ENCODE assay signal across 19 cellular contexts in the genomic region with DNA sequence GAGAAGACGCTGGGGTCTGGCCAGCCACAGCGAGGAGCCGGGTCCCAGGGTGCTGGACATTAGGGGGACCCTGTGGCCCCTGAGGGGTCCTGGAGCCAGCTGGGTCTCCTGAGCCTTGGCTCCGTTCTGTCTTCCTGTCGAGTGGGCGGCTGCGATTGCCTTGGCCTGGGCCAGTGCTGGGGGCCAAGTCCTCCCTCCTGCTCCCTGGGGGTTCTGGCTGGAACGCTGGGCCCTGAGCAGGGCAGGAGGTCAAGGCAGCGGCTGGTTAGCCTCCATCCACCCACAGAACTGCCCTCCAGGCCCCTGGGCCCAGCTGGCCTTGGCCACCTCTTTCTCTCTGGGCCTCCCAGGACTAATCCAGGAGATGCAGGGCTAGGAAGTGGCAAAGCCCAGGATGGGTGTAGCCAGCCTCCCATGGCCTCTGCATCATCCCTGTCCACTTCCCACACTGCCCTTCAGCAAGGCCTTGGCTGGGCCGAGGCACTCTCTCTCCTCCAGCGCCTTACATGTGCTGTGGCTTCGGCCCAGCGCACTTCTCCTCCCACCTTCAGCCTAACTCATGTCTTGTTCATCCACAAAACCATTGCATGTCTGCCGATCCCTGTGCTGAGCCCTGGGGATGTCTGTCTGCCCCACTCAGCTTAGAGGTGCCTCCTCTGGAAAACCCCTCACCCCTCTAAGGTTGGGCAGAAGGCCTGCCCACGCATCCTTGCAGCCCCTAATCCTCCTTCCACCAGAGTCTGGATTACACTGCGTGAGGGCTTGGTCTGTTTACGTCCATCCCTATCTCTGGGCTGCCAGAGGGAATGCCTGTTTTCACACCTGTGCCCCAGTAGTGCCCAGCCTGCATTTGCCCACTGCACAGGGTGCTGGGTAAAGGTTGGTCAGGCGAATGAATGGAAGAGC. TPM values are rescaled to one million over a fixed set of nuclear protein-coding genes. Genes with fewer than 3 reads are reported as not detected.
A peak's percentile ranks its signal among the peaks of the same experiment; 100 is the strongest.
DNase-seq lines count a peak whose midpoint lies in the region; ATAC-seq and TF ChIP-seq lines count a peak whose summit lies in the region.
"Had no signal": no experiment of that assay in that cellular context is flagged by ENCODE, and none has a peak within 500 bp of the region (broad histone marks: within the 10 kb centered on the region; RNA-seq: fewer than 3 reads in every experiment).

No MANE protein-coding gene starts in this region.

- 70% methylated on average over 15 of the region's 18 CpGs for WGBS in mammary epithelial cell (ENCODE audit: low coverage, missing lambda C conversion rate)
- WGBS in right lobe of liver (ENCODE audit: insufficient coverage, low coverage, low lambda C conversion rate, missing lambda C conversion rate): 60% methylated on average over 1 of the region's 18 CpGs
- 83% methylated on average over 18 of the region's 18 CpGs for WGBS in urinary bladder

- TF ChIP-seq CTCF in breast epithelium (IDR thresholded peaks at IDR 0.05) (no peak), mammary epithelial cell (conservative IDR thresholded peaks at IDR 0.05 in 1 of 2, IDR thresholded peaks at IDR 0.05 in 1 of 2; ENCODE audit: extremely low read depth in 1 of 2, insufficient read depth in 1 of 2, low read depth in 1 of 2, low read length in 2 of 2) (no peak), choroid plexus epithelial cell (conservative IDR thresholded peaks at IDR 0.05; ENCODE audit: low read depth, low read length) (no peak), right lobe of liver (IDR thresholded peaks at IDR 0.05) (no peak)

- no peak for DNase-seq in breast epithelium (ENCODE audit: low spot score in 2 of 2)
- no peak for DNase-seq in mammary epithelial cell
- DNase-seq in choroid plexus epithelial cell (ENCODE audit: low read depth): peak; percentile 30
- DNase-seq in right lobe of liver: peak in 1 of 3 donors; percentile 15
- DNase-seq in hepatic stellate cell (ENCODE audit: low spot score): no peak
- DNase-seq: lower lobe of right lung; NCI-H1436; NCI-H524 treated with DMSO at 0.1 percent for 48 hours; SHP77 treated with DMSO at 0.1 percent for 48 hours; stimulated activated CD4-positive, alpha-beta T cell treated with anti-CD3 and anti-CD28 coated beads, Interleukin-4, amount 100 ng/mL, for 24 hours; T1000 had no signal

- no peaks in the 10 kb centered on the region for H3K36me3 ChIP-seq in breast epithelium
- no peaks in the 10 kb centered on the region for H3K36me3 ChIP-seq in mammary epithelial cell (ENCODE audit: insufficient read depth, low read length)
- no peaks in the 10 kb centered on the region for H3K36me3 ChIP-seq in right lobe of liver
- H3K36me3 ChIP-seq in urinary bladder (ENCODE audit: insufficient read depth): no peaks in the 10 kb centered on the region
- H3K36me3 ChIP-seq: cardiac muscle cell, lower lobe of right lung had no signal

- H3K79me2 ChIP-seq in mammary epithelial cell (ENCODE audit: insufficient read depth, low read length): no peaks in the 10 kb centered on the region
- H3K79me2 ChIP-seq: parathyroid adenoma had no signal

- H3K27me3 ChIP-seq in breast epithelium (peaks cover 0 to 16% of the 10 kb centered on the region in 2 donors), mammary epithelial cell (ENCODE audit: insufficient read depth, low read length) (peaks cover 6% of the 10 kb centered on the region), right lobe of liver (peaks cover 0 to 7% of the 10 kb centered on the region in 2 donors)

- H4K20me1 ChIP-seq in mammary epithelial cell (ENCODE audit: insufficient read depth, low read length): no peaks in the 10 kb centered on the region

- H3K4me2 ChIP-seq in mammary epithelial cell (ENCODE audit: insufficient read depth, low read depth, low read length): no peak overlapping the region

- TF ChIP-seq POLR2A in breast epithelium (IDR thresholded peaks at IDR 0.05) (no peak), right lobe of liver (IDR thresholded peaks at IDR 0.05) (no peak)

- H3K4me3 ChIP-seq in breast epithelium: no peak overlapping the region
- H3K4me3 ChIP-seq in mammary epithelial cell (replicated peaks in 1 of 3; ENCODE audit: insufficient read depth in 1 of 3, low read depth in 2 of 3, low read length in 3 of 3): no peak overlapping the region
- H3K4me3 ChIP-seq in choroid plexus epithelial cell (ENCODE audit: low read depth, low read length): no peak overlapping the region
- H3K4me3 ChIP-seq in right lobe of liver: no peak overlapping the region
- H3K4me3 ChIP-seq in urinary bladder (ENCODE audit: low read depth, low read length): no peak overlapping the region
- H3K4me3 ChIP-seq: cardiac muscle cell, lower lobe of right lung, skin epidermis had no signal

- ATAC-seq in right lobe of liver: peak in 3 of 4 donors; percentile 4 to 17 (median 9)
- ATAC-seq in GM18870 (IDR thresholded peaks at IDR 0.05; ENCODE audit: unreplicated experiment): no peak
- no peak for ATAC-seq in GM21723 (IDR thresholded peaks at IDR 0.05; ENCODE audit: unreplicated experiment)
- ATAC-seq: activated CD4-positive, CD25-positive, alpha-beta regulatory T cell treated with anti-CD3 and anti-CD28 coated beads, Interleukin-2, amount 50 U/mL, for 24 hours had no signal

- intact Hi-C loops in breast epithelium (cut with DNase I; ENCODE audit: low total_unique reads) (loop anchor here (5.0 kb wide), 1 partner anchor 87 kb away; no protein-coding TSS in a partner anchor), mammary epithelial cell (cut with micrococcal nuclease) (no loop called here), right lobe of liver (cut with DNase I) (no loop called here)

- in situ Hi-C loops in mammary epithelial cell (cut with MboI; ENCODE audit: low sequenced_read_pairs in 2 of 2): loop anchor here in 1 of 2 donors (25.0 kb wide), 1 partner anchor 302 kb away; no protein-coding TSS in a partner anchor

- CTCF ChIA-PET in mammary epithelial cell (lab: Charles Lee; ENCODE audit: low non-redundant PET): interaction anchor here (0.6 kb wide), 1 partner anchor 15 kb away, joined by 12 read pairs; no protein-coding TSS in a partner anchor

- BruUV-seq in mammary epithelial cell (replicated peaks; lab: Mats Ljungman, UMichigan): no TSS peak

- H2AFZ ChIP-seq in mammary epithelial cell (ENCODE audit: low read depth, low read length): no peak overlapping the region
- H2AFZ ChIP-seq: parathyroid adenoma had no signal

- dilution Hi-C loops in mammary epithelial cell (cut with HindIII; ENCODE audit: low sequenced_read_pairs): no loop called here

- H3K9me3 ChIP-seq in breast epithelium (no peaks in the 10 kb centered on the region), mammary epithelial cell (replicated peaks; ENCODE audit: insufficient read depth, low read length) (no peaks in the 10 kb centered on the region), right lobe of liver (no peaks in the 10 kb centered on the region)
- H3K9me3 ChIP-seq: lower lobe of right lung had no signal

- H3K27ac ChIP-seq in breast epithelium: peak overlapping the region; percentile 27 to 71
- H3K27ac ChIP-seq in mammary epithelial cell (ENCODE audit: insufficient read depth, low read depth, low read length): no peak overlapping the region
- H3K27ac ChIP-seq in right lobe of liver: no peak overlapping the region
- H3K27ac ChIP-seq in urinary bladder (ENCODE audit: low read depth): peak overlapping the region; percentile 54
- H3K27ac ChIP-seq: C4-2B, cardiac muscle cell, lower lobe of right lung, parathyroid adenoma had no signal

- no peak overlapping the region for H3K9ac ChIP-seq in mammary epithelial cell (ENCODE audit: insufficient read depth, low read length)
- H3K9ac ChIP-seq: parathyroid adenoma had no signal

- H3K4me1 ChIP-seq in breast epithelium (no peaks in the 10 kb centered on the region), mammary epithelial cell (ENCODE audit: insufficient read depth, low read length) (no peaks in the 10 kb centered on the region), right lobe of liver (no peaks in the 10 kb centered on the region), urinary bladder (ENCODE audit: insufficient read depth) (no peaks in the 10 kb centered on the region)
- H3K4me1 ChIP-seq: lower lobe of right lung, parathyroid adenoma had no signal

RNA-seq across cellular contexts. Expression of a gene that starts 5.0 kb away (rescaled TPM):
- total RNA-seq in breast epithelium (1 to 10 TPM; 2.1 to 8.5 (median 7.8) TPM), mammary epithelial cell (not detected), right lobe of liver (10 to 100 TPM in 1 of 6 experiments, 1 to 10 TPM in 5; 2.7 to 14.3 (median 3.7) TPM), urinary bladder (12.2 TPM)
- polyA plus RNA-seq in mammary epithelial cell (0.01 TPM), urinary bladder (37.1 TPM)
- not detected for polyA minus RNA-seq in mammary epithelial cell

Comparison
In these comparisons a context has a peak if more than half of its experiments do, and no peak if none do; other contexts are left out.
1. H3K27ac ChIP-seq: peak in breast epithelium (2 of 2) and urinary bladder (single experiment); none in mammary epithelial cell (single experiment) and right lobe of liver (0 of 3).
2. ATAC-seq: peak in right lobe of liver (3 of 4); none in GM18870 (single experiment) and GM21723 (single experiment).